In genomic region chr2:23642516-23642915, GRCh38 we compare ENCODE assay signal across 28 cellular contexts.
"Had no signal": no experiment of that assay in that cellular context is flagged by ENCODE, and none has a peak within 500 bp of the region (broad histone marks: within the 10 kb centered on the region; RNA-seq: fewer than 3 reads in every experiment).

No MANE protein-coding gene starts in this region.

- H3K27me3 Mint-ChIP-seq: naive B cell; naive thymus-derived CD8-positive, alpha-beta T cell; natural killer cell treated with Interleukin-12 subunit alpha and Interleukin-12 subunit beta and Interleukin-15 and Interleukin-18, amount 100 ng/mL, for 72 hours; progenitor cell of endocrine pancreas; stimulated activated naive CD8-positive, alpha-beta T cell treated with anti-CD3 and anti-CD28 coated beads, Interleukin-15, Interleukin-2, amounts not matched to agents 100 ng/mL and 50 ng/mL, for 24 hours; type B pancreatic cell had no signal

- H3K9me3 Mint-ChIP-seq: naive thymus-derived CD8-positive, alpha-beta T cell; natural killer cell treated with Interleukin-12 subunit alpha and Interleukin-12 subunit beta and Interleukin-15 and Interleukin-18, amount 100 ng/mL, for 72 hours; nephron progenitor cell; neural crest cell; stimulated activated effector memory CD8-positive, alpha-beta T cell treated with anti-CD3 and anti-CD28 coated beads, Interleukin-12 subunit alpha, Interleukin-12 subunit beta, amount 100 ng/mL, for 72 hours; stimulated activated naive CD8-positive, alpha-beta T cell treated with anti-CD3 and anti-CD28 coated beads, Interleukin-15, Interleukin-2, amounts not matched to agents 100 ng/mL and 50 ng/mL, for 24 hours; type B pancreatic cell had no signal

- H3K9me3 ChIP-seq: ovary, psoas muscle, right lobe of liver, sigmoid colon, suprapubic skin, testis, tibial artery, transverse colon, vagina had no signal

- ATAC-seq: naive thymus-derived CD8-positive, alpha-beta T cell; psoas muscle; right cardiac atrium; right lobe of liver; stimulated activated effector memory CD8-positive, alpha-beta T cell treated with anti-CD3 and anti-CD28 coated beads, Interleukin-12 subunit alpha, Interleukin-12 subunit beta, amount 100 ng/mL, for 72 hours had no signal

- DNase-seq: naive B cell; naive thymus-derived CD8-positive, alpha-beta T cell; nephron progenitor cell; occipital lobe; ovary; psoas muscle; right cardiac atrium; sigmoid colon; small intestine; stimulated activated CD4-positive, alpha-beta T cell treated with anti-CD3 and anti-CD28 coated beads, Interleukin-15, amount 100 ng/mL, for 24 hours; stimulated activated CD4-positive, alpha-beta T cell treated with anti-CD3 and anti-CD28 coated beads, Interleukin-2, amount 100 ng/mL, for 24 hours; stimulated activated CD4-positive, alpha-beta T cell treated with anti-CD3 and anti-CD28 coated beads, Interleukin-2, amount 100 ng/mL, for 48 hours; stimulated activated CD4-positive, alpha-beta T cell treated with anti-CD3 and anti-CD28 coated beads, Interleukin-4, amount 100 ng/mL, for 24 hours; stimulated activated naive CD4-positive, alpha-beta T cell; substantia nigra; testis; tibial artery; transverse colon had no signal

- H3K4me3 Mint-ChIP-seq: naive B cell; naive thymus-derived CD8-positive, alpha-beta T cell; natural killer cell treated with Interleukin-12 subunit alpha and Interleukin-12 subunit beta and Interleukin-15 and Interleukin-18, amount 100 ng/mL, for 72 hours; nephron progenitor cell; neural crest cell; stimulated activated effector memory CD8-positive, alpha-beta T cell treated with anti-CD3 and anti-CD28 coated beads, Interleukin-12 subunit alpha, Interleukin-12 subunit beta, amount 100 ng/mL, for 72 hours; stimulated activated naive CD8-positive, alpha-beta T cell treated with anti-CD3 and anti-CD28 coated beads, Interleukin-15, Interleukin-2, amounts not matched to agents 100 ng/mL and 50 ng/mL, for 24 hours; type B pancreatic cell had no signal

- H3K4me1 ChIP-seq: parathyroid adenoma, psoas muscle, right lobe of liver, suprapubic skin, testis had no signal

- H3K9ac ChIP-seq: parathyroid adenoma had no signal

- H2AFZ ChIP-seq: parathyroid adenoma had no signal

- H3K36me3 ChIP-seq: ovary, right lobe of liver, transverse colon, vagina had no signal

- H3K4me3 ChIP-seq: ovary, psoas muscle, right lobe of liver, sigmoid colon, suprapubic skin, testis, tibial artery, transverse colon, vagina had no signal

- H3K27me3 ChIP-seq: ovary, right lobe of liver, sigmoid colon, suprapubic skin, testis, tibial artery, transverse colon, vagina had no signal

- H3K27ac Mint-ChIP-seq: naive B cell; naive thymus-derived CD8-positive, alpha-beta T cell; natural killer cell treated with Interleukin-12 subunit alpha and Interleukin-12 subunit beta and Interleukin-15 and Interleukin-18, amount 100 ng/mL, for 72 hours; progenitor cell of endocrine pancreas; stimulated activated effector memory CD8-positive, alpha-beta T cell treated with anti-CD3 and anti-CD28 coated beads, Interleukin-12 subunit alpha, Interleukin-12 subunit beta, amount 100 ng/mL, for 72 hours; stimulated activated naive CD8-positive, alpha-beta T cell treated with anti-CD3 and anti-CD28 coated beads, Interleukin-15, Interleukin-2, amounts not matched to agents 100 ng/mL and 50 ng/mL, for 24 hours; type B pancreatic cell had no signal

- H3K36me3 Mint-ChIP-seq: naive B cell; natural killer cell treated with Interleukin-12 subunit alpha and Interleukin-12 subunit beta and Interleukin-15 and Interleukin-18, amount 100 ng/mL, for 72 hours; stimulated activated effector memory CD8-positive, alpha-beta T cell treated with anti-CD3 and anti-CD28 coated beads, Interleukin-12 subunit alpha, Interleukin-12 subunit beta, amount 100 ng/mL, for 72 hours had no signal

- H3K4me1 Mint-ChIP-seq: naive B cell had no signal

- H3K27ac ChIP-seq: ovary, parathyroid adenoma, psoas muscle, right lobe of liver, sigmoid colon, suprapubic skin, testis, tibial artery, transverse colon, vagina had no signal
